Comparison of ENCODE assay signal across 18 cellular contexts in genomic region chr4:41436365-41437263, GRCh38.
A peak's percentile ranks its signal among the peaks of the same experiment; 100 is the strongest.
DNase-seq lines count a peak whose midpoint lies in the region; ATAC-seq and TF ChIP-seq lines count a peak whose summit lies in the region.
"Had no signal": no experiment of that assay in that cellular context is flagged by ENCODE, and none has a peak within 500 bp of the region (broad histone marks: within the 10 kb centered on the region; RNA-seq: fewer than 3 reads in every experiment).

No MANE protein-coding gene starts in this region.

- H2BK15ac ChIP-seq in mesenchymal stem cell (ENCODE audit: low read depth, poor library complexity, severe bottlenecking) = no peak overlapping the region

- H3K4me1 ChIP-seq in adrenal gland (replicated peaks in 1 of 2) (peaks cover 18 to 45% of the 10 kb centered on the region in 2 donors), right cardiac atrium (ENCODE audit: control insufficient read depth, insufficient read depth, low read length) (peaks cover 20% of the 10 kb centered on the region), gastrocnemius medialis (peaks cover 54 to 64% of the 10 kb centered on the region in 2 donors), mesenchymal stem cell (ENCODE audit: control insufficient read depth, insufficient read depth, low read depth, low read length) (peaks cover 3% of the 10 kb centered on the region)
- H3K4me1 ChIP-seq: breast epithelium had no signal

- no peak overlapping the region for H2AK5ac ChIP-seq in mesenchymal stem cell (ENCODE audit: low read length, severe bottlenecking)

- H3K14ac ChIP-seq in mesenchymal stem cell (ENCODE audit: low read length in 2 of 2) = no peak overlapping the region

- intact Hi-C loops in adrenal gland (cut with DNase I) (loop anchor here in 1 of 2 donors (10.0 kb wide), 1 partner anchor 208 kb away; no protein-coding TSS in a partner anchor), right cardiac atrium (cut with DNase I) (loop anchor here in 2 of 4 donors (10.0 kb wide), 2 partner anchors 72 to 98 kb away; partner anchors contain the start of gene LIMCH1 (in 2 of the 2)), gastrocnemius medialis (cut with DNase I; ENCODE audit: low total_unique reads) (no loop called here)

- H2BK12ac ChIP-seq in mesenchymal stem cell (ENCODE audit: low read length in 2 of 2) = no peak overlapping the region

- in situ Hi-C loops in gastrocnemius medialis (cut with MboI; ENCODE audit: low sequenced_read_pairs in 4 of 4) = no loop called here

- no peaks in the 10 kb centered on the region for H3K9me3 Mint-ChIP-seq in HFFc6
- no peaks in the 10 kb centered on the region for H3K9me3 Mint-ChIP-seq in activated CD4-positive, alpha-beta T cell treated with anti-CD3 and anti-CD28 coated beads, Interleukin-2, amount 10 ng/mL, durations not matched to agents 7 days and 5 days
- H3K9me3 Mint-ChIP-seq: activated CD4-positive, alpha-beta memory T cell treated with anti-CD3 and anti-CD28 coated beads for 36 hours had no signal

- H2BK5ac ChIP-seq in mesenchymal stem cell (ENCODE audit: low read depth, low read length, poor library complexity, severe bottlenecking) = no peak overlapping the region

- no peak overlapping the region for H4K91ac ChIP-seq in mesenchymal stem cell (ENCODE audit: low read length)

- no peaks in the 10 kb centered on the region for H3K9me3 ChIP-seq in adrenal gland (replicated peaks in 1 of 3)
- no peaks in the 10 kb centered on the region for H3K9me3 ChIP-seq in right cardiac atrium (ENCODE audit: control insufficient read depth, low read length)
- no peaks in the 10 kb centered on the region for H3K9me3 ChIP-seq in gastrocnemius medialis
- no peaks in the 10 kb centered on the region for H3K9me3 ChIP-seq in mesenchymal stem cell (ENCODE audit: control insufficient read depth, low read length)
- H3K9me3 ChIP-seq: breast epithelium, mucosa of descending colon had no signal

- H3K4me1 Mint-ChIP-seq in HFFc6 (ENCODE audit: low read depth) = peaks cover 74% of the 10 kb centered on the region
- no peaks in the 10 kb centered on the region for H3K4me1 Mint-ChIP-seq in activated CD4-positive, alpha-beta T cell treated with anti-CD3 and anti-CD28 coated beads, Interleukin-2, amount 10 ng/mL, durations not matched to agents 7 days and 5 days
- H3K4me1 Mint-ChIP-seq: CD4-positive, CD25-positive, alpha-beta regulatory T cell had no signal

- no peak overlapping the region for H2BK120ac ChIP-seq in mesenchymal stem cell (ENCODE audit: low read depth, low read length)

- no peaks in the 10 kb centered on the region for H3K79me1 ChIP-seq in mesenchymal stem cell (replicated peaks; ENCODE audit: low read length, poor library complexity, severe bottlenecking)

- H3K23ac ChIP-seq in mesenchymal stem cell (ENCODE audit: low read length in 2 of 2) = no peak overlapping the region

- H2AFZ ChIP-seq in mesenchymal stem cell (ENCODE audit: low read depth, low read length) = no peak overlapping the region

- TF ChIP-seq POLR2A in adrenal gland (IDR thresholded peaks at IDR 0.05) = no peak
- TF ChIP-seq POLR2A in gastrocnemius medialis (IDR thresholded peaks at IDR 0.05) = no peak

- no peak overlapping the region for H3K4me2 ChIP-seq in mesenchymal stem cell (ENCODE audit: low read length, poor library complexity, severe bottlenecking)

- 44 to 56% (median 53%) methylated on average over 8 of the region's 8 CpGs for WGBS in adrenal gland, 4 donors
- 46% methylated on average over 8 of the region's 8 CpGs for WGBS in right cardiac atrium
- 50% methylated on average over 8 of the region's 8 CpGs for WGBS in mesenchymal stem cell

- DNase-seq in HFFc6 (no peak), adrenal gland (no peak), right cardiac atrium (no peak), gastrocnemius medialis (no peak), mesenchymal stem cell (no peak)
- DNase-seq in activated CD4-positive, alpha-beta T cell treated with anti-CD3 and anti-CD28 coated beads, Interleukin-2, amount 10 ng/mL, durations not matched to agents 7 days and 5 days = no peak
- no peak for DNase-seq in activated effector memory CD4-positive, alpha-beta T cell treated with Interleukin-2 at 50 U/mL for 16 hours
- DNase-seq: activated CD4-positive, alpha-beta memory T cell treated with anti-CD3 and anti-CD28 coated beads for 36 hours; activated gamma-delta T cell; CD4-positive, CD25-positive, alpha-beta regulatory T cell; H7; mucosa of descending colon; stimulated activated naive CD4-positive, alpha-beta T cell treated with Interleukin-2 at 50 U/mL for 16 hours; T-helper 2 cell had no signal

- CTCF ChIA-PET in activated CD4-positive, alpha-beta T cell treated with anti-CD3 and anti-CD28 coated beads, Interleukin-2, amount 10 ng/mL, durations not matched to agents 7 days and 5 days (lab: Charles Lee) = no interaction called here

- H3K27me3 ChIP-seq in adrenal gland = no peaks in the 10 kb centered on the region
- no peaks in the 10 kb centered on the region for H3K27me3 ChIP-seq in right cardiac atrium (ENCODE audit: control insufficient read depth, insufficient read depth)
- H3K27me3 ChIP-seq in gastrocnemius medialis = no peaks in the 10 kb centered on the region
- no peaks in the 10 kb centered on the region for H3K27me3 ChIP-seq in mesenchymal stem cell (ENCODE audit: control insufficient read depth in 1 of 2, insufficient read depth in 1 of 2, low read length in 2 of 2)
- H3K27me3 ChIP-seq: breast epithelium had no signal

- H3K4ac ChIP-seq in mesenchymal stem cell (ENCODE audit: low read depth in 1 of 2, low read length in 2 of 2) = no peak overlapping the region

- H3K4me3 ChIP-seq in adrenal gland = no peak overlapping the region
- H3K4me3 ChIP-seq in right cardiac atrium (ENCODE audit: low read length) = peak overlapping the region; percentile 13
- H3K4me3 ChIP-seq in gastrocnemius medialis = peak overlapping the region; percentile 11 to 38 (median 22)
- no peak overlapping the region for H3K4me3 ChIP-seq in mesenchymal stem cell (ENCODE audit: insufficient read depth in 1 of 2, low read depth in 1 of 2, low read length in 2 of 2)
- H3K4me3 ChIP-seq: breast epithelium, mucosa of descending colon had no signal

- H3K27ac Mint-ChIP-seq in HFFc6 = peak overlapping the region; percentile 76; the same call in 1 of the 2 replicates
- no peak overlapping the region for H3K27ac Mint-ChIP-seq in activated CD4-positive, alpha-beta T cell treated with anti-CD3 and anti-CD28 coated beads, Interleukin-2, amount 10 ng/mL, durations not matched to agents 7 days and 5 days
- H3K27ac Mint-ChIP-seq: activated CD4-positive, alpha-beta memory T cell treated with anti-CD3 and anti-CD28 coated beads for 36 hours; CD4-positive, CD25-positive, alpha-beta regulatory T cell had no signal

- H3K9ac ChIP-seq in mesenchymal stem cell (ENCODE audit: low read length) = no peak overlapping the region

- ATAC-seq in right cardiac atrium = no peak
- peak in 1 of 2 donors; percentile 51 for ATAC-seq in gastrocnemius medialis
- no peak for ATAC-seq in GM18861 (IDR thresholded peaks at IDR 0.05; ENCODE audit: unreplicated experiment)
- ATAC-seq: mucosa of descending colon, Panc1 had no signal

- H3K27ac ChIP-seq in adrenal gland (peak overlapping the region in 3 of 5 donors; percentile 46 to 62 (median 55)), right cardiac atrium (ENCODE audit: low read length) (peak overlapping the region; percentile 95), gastrocnemius medialis (peak overlapping the region; percentile 36 to 77 (median 64)), mesenchymal stem cell (ENCODE audit: low read length, poor library complexity, severe bottlenecking) (no peak overlapping the region)
- H3K27ac ChIP-seq: breast epithelium, HL-60 had no signal

- H3K36me3 Mint-ChIP-seq in HFFc6 (ENCODE audit: low read depth) = peaks cover 8% of the 10 kb centered on the region; the same call in 1 of the 2 replicates
- no peaks in the 10 kb centered on the region for H3K36me3 Mint-ChIP-seq in activated CD4-positive, alpha-beta T cell treated with anti-CD3 and anti-CD28 coated beads, Interleukin-2, amount 10 ng/mL, durations not matched to agents 7 days and 5 days (ENCODE audit: low read depth)
- H3K36me3 Mint-ChIP-seq: activated CD4-positive, alpha-beta memory T cell treated with anti-CD3 and anti-CD28 coated beads for 36 hours; CD4-positive, CD25-positive, alpha-beta regulatory T cell had no signal

- no peak overlapping the region for H3K18ac ChIP-seq in mesenchymal stem cell (ENCODE audit: low read depth in 1 of 2, low read length in 2 of 2)

- POLR2A ChIA-PET in activated CD4-positive, alpha-beta T cell treated with anti-CD3 and anti-CD28 coated beads, Interleukin-2, amount 10 ng/mL, durations not matched to agents 7 days and 5 days (lab: Charles Lee) = no interaction called here

- peaks cover 6% of the 10 kb centered on the region for H3K27me3 Mint-ChIP-seq in HFFc6 (ENCODE audit: insufficient read depth)
- no peaks in the 10 kb centered on the region for H3K27me3 Mint-ChIP-seq in activated CD4-positive, alpha-beta T cell treated with anti-CD3 and anti-CD28 coated beads, Interleukin-2, amount 10 ng/mL, durations not matched to agents 7 days and 5 days
- H3K27me3 Mint-ChIP-seq: activated CD4-positive, alpha-beta memory T cell treated with anti-CD3 and anti-CD28 coated beads for 36 hours; CD4-positive, CD25-positive, alpha-beta regulatory T cell had no signal

- H3K36me3 ChIP-seq in adrenal gland (replicated peaks in 1 of 2) = no peaks in the 10 kb centered on the region
- no peaks in the 10 kb centered on the region for H3K36me3 ChIP-seq in gastrocnemius medialis
- no peaks in the 10 kb centered on the region for H3K36me3 ChIP-seq in mesenchymal stem cell (ENCODE audit: control insufficient read depth in 1 of 2, insufficient read depth in 2 of 2, low read depth in 1 of 2, low read length in 2 of 2)
- H3K36me3 ChIP-seq: breast epithelium had no signal

- TF ChIP-seq CTCF in HFFc6 (IDR thresholded peaks at IDR 0.05) = no peak
- TF ChIP-seq CTCF in adrenal gland (IDR thresholded peaks at IDR 0.05) = no peak
- TF ChIP-seq CTCF in gastrocnemius medialis (IDR thresholded peaks at IDR 0.05 in 4 of 5, conservative IDR thresholded peaks at IDR 0.05 in 1 of 5) = no peak

- H3K4me3 Mint-ChIP-seq in HFFc6 = peak overlapping the region; percentile 74; the same call in 1 of the 2 replicates
- H3K4me3 Mint-ChIP-seq in activated CD4-positive, alpha-beta T cell treated with anti-CD3 and anti-CD28 coated beads, Interleukin-2, amount 10 ng/mL, durations not matched to agents 7 days and 5 days = no peak overlapping the region
- H3K4me3 Mint-ChIP-seq: activated CD4-positive, alpha-beta memory T cell treated with anti-CD3 and anti-CD28 coated beads for 36 hours; CD4-positive, CD25-positive, alpha-beta regulatory T cell had no signal

- no peak overlapping the region for H4K8ac ChIP-seq in mesenchymal stem cell (ENCODE audit: low read length)

Comparison
In these comparisons a context has a peak if more than half of its experiments do, and no peak if none do; other contexts are left out.
1. H3K4me3 ChIP-seq: peak in right cardiac atrium (single experiment) and gastrocnemius medialis (4 of 4); none in adrenal gland (0 of 4) and mesenchymal stem cell (0 of 2).